ENCODE assay signal across 16 cellular contexts in genomic region chr7:116259156-116259555, GRCh38. TPM values are rescaled to one million over a fixed set of nuclear protein-coding genes. Genes with fewer than 3 reads are reported as not detected.
DNase-seq lines count a peak whose midpoint lies in the region; ATAC-seq and TF ChIP-seq lines count a peak whose summit lies in the region.
"Had no signal": no experiment of that assay in that cellular context is flagged by ENCODE, and none has a peak within 500 bp of the region (broad histone marks: within the 10 kb centered on the region; RNA-seq: fewer than 3 reads in every experiment).

No MANE protein-coding gene starts in this region.

- 67 to 70% methylated on average over 2 of the region's 2 CpGs for WGBS in thyroid gland, 2 donors

- intact Hi-C loops in MCF 10A (cut with micrococcal nuclease): loop anchor here (1.0 to 5.0 kb wide), 3 partner anchors 96 to 413 kb away; partner anchors contain the start of gene MET
- intact Hi-C loops in breast epithelium (cut with DNase I; ENCODE audit: low total_unique reads): no loop called here
- intact Hi-C loops in thyroid gland (cut with DNase I): loop anchor here (5.0 kb wide), 1 partner anchor 328 kb away; no protein-coding TSS in a partner anchor

- H3K9me3 ChIP-seq in breast epithelium (no peaks in the 10 kb centered on the region), thyroid gland (no peaks in the 10 kb centered on the region)
- H3K9me3 ChIP-seq: tibial artery had no signal

- no peaks in the 10 kb centered on the region for H3K27me3 ChIP-seq in breast epithelium
- H3K27me3 ChIP-seq in foreskin keratinocyte: no peaks in the 10 kb centered on the region
- no peaks in the 10 kb centered on the region for H3K27me3 ChIP-seq in thyroid gland
- H3K27me3 ChIP-seq: tibial artery had no signal

- H3K27ac Mint-ChIP-seq in MCF 10A (ENCODE audit: low read depth, unreplicated experiment): peak overlapping the region; percentile 96

- H3K9me3 Mint-ChIP-seq in MCF 10A (ENCODE audit: unreplicated experiment): peaks cover 10% of the 10 kb centered on the region
- H3K9me3 Mint-ChIP-seq: activated naive CD8-positive, alpha-beta T cell treated with anti-CD3 and anti-CD28 coated beads for 36 hours; activated T-cell treated with anti-CD3 and anti-CD28 coated beads, Interleukin-2, amount 50 U/mL, for 4 hours; CD4-positive, CD25-positive, alpha-beta regulatory T cell had no signal

- H3K27ac ChIP-seq in breast epithelium (no peak overlapping the region), foreskin keratinocyte (peak overlapping the region; percentile 26), thyroid gland (peak overlapping the region; percentile 11 to 79 (median 64))
- H3K27ac ChIP-seq: HL-60 had no signal

- H3K4me3 ChIP-seq in breast epithelium: no peak overlapping the region
- no peak overlapping the region for H3K4me3 ChIP-seq in thyroid gland (replicated peaks in 1 of 3)
- H3K4me3 ChIP-seq: tibial artery had no signal

- TSS peak; percentile 94 for BruUV-seq in MCF 10A (replicated peaks; lab: Mats Ljungman, UMichigan)

- H3K4me1 Mint-ChIP-seq in MCF 10A (ENCODE audit: insufficient read depth, unreplicated experiment): peaks cover 38% of the 10 kb centered on the region

- CTCF ChIA-PET in MCF 10A (lab: Yijun Ruan, JAX): interaction anchor here (0.6 to 6.1 kb wide), 56 partner anchors 9 to 551 kb away, joined by 3 to 108 read pairs (median 4); partner anchors contain the start of genes CAV1 and CAV2

- TF ChIP-seq POLR2A in breast epithelium (IDR thresholded peaks at IDR 0.05) (no peak), thyroid gland (IDR thresholded peaks at IDR 0.05) (no peak)

- DNase-seq in MCF 10A (ENCODE audit: unreplicated experiment) (peak; percentile 12), breast epithelium (ENCODE audit: low spot score in 2 of 2) (no peak), foreskin keratinocyte (peak in 1 of 2 donors; percentile 52), thyroid gland (no peak), NCI-H1930 (lab: John Stamatoyannopoulos, UW) (no peak), mucosa of gallbladder (ENCODE audit: low spot score) (no peak)
- DNase-seq: 8988T; activated naive CD8-positive, alpha-beta T cell treated with anti-CD3 and anti-CD28 coated beads for 36 hours; activated T-cell treated with anti-CD3 and anti-CD28 coated beads, Interleukin-2, amount 50 U/mL, for 4 hours; effector CD8-positive, alpha-beta T cell; NK-92 treated with Interleukin-12 subunit alpha and Interleukin-12 subunit beta, amount 100 ng/mL, for 24 hours; tibial artery had no signal

- POLR2A ChIA-PET in MCF 10A (lab: Yijun Ruan, JAX): interaction anchor here (0.6 to 5.9 kb wide), 50 partner anchors 9 to 539 kb away, joined by 3 to 128 read pairs (median 5); partner anchors contain the start of genes CAV1, CAV2 and TES

- H3K4me3 Mint-ChIP-seq in MCF 10A (ENCODE audit: unreplicated experiment): peak overlapping the region; percentile 31
- H3K4me3 Mint-ChIP-seq: activated naive CD8-positive, alpha-beta T cell treated with anti-CD3 and anti-CD28 coated beads for 36 hours; activated T-cell treated with anti-CD3 and anti-CD28 coated beads, Interleukin-2, amount 50 U/mL, for 4 hours; CD4-positive, CD25-positive, alpha-beta regulatory T cell had no signal

- TF ChIP-seq CTCF in MCF 10A (IDR thresholded peaks at IDR 0.05; ENCODE audit: unreplicated experiment) (no peak), breast epithelium (IDR thresholded peaks at IDR 0.05) (no peak), foreskin keratinocyte (conservative IDR thresholded peaks at IDR 0.05) (no peak), thyroid gland (IDR thresholded peaks at IDR 0.05) (no peak)

- ATAC-seq in SK-N-SH treated with all-trans-retinoic acid at 6 μM for 48 hours: peak; percentile 48
- peak; percentile 5 for ATAC-seq in foreskin keratinocyte
- no peak for ATAC-seq in HG02571 (IDR thresholded peaks at IDR 0.05; ENCODE audit: unreplicated experiment)

- H3K36me3 ChIP-seq in breast epithelium (no peaks in the 10 kb centered on the region), thyroid gland (no peaks in the 10 kb centered on the region)

- H3K27me3 Mint-ChIP-seq in MCF 10A (ENCODE audit: insufficient read depth, unreplicated experiment): no peaks in the 10 kb centered on the region
- H3K27me3 Mint-ChIP-seq: activated naive CD8-positive, alpha-beta T cell treated with anti-CD3 and anti-CD28 coated beads for 36 hours had no signal

- peaks cover 66% of the 10 kb centered on the region for H3K36me3 Mint-ChIP-seq in MCF 10A (ENCODE audit: insufficient read depth, unreplicated experiment)

- H3K4me1 ChIP-seq in breast epithelium (no peaks in the 10 kb centered on the region), foreskin keratinocyte (peaks cover 24% of the 10 kb centered on the region), thyroid gland (peaks cover 18 to 24% of the 10 kb centered on the region in 2 donors)

TF ChIP-seq in SK-N-SH treated with all-trans-retinoic acid at 6 μM for 48 hours, 23 proteins besides CTCF, POLR2A, EP300 and RAD21:
- TF ChIP-seq GLIS3 (CRISPR knock-in tag; IDR thresholded peaks at IDR 0.05): no peak
- TF ChIP-seq ESRRG (CRISPR knock-in tag; IDR thresholded peaks at IDR 0.05): no peak

RNA-seq across cellular contexts. Expression of gene TES, which starts 48.8 kb away (rescaled TPM):
- total RNA-seq in MCF 10A (2022): 150 and 162 TPM in 2 replicates
- 100 to 1,000 TPM in 1 of 3 donors, 10 to 100 TPM in 2; 29.0 to 146 (median 88.5) TPM for total RNA-seq in breast epithelium
- 115 and 130 TPM in 2 replicates for total RNA-seq in foreskin keratinocyte
- polyA plus RNA-seq in foreskin keratinocyte: 53.6 and 55.3 TPM in 2 replicates
- total RNA-seq in thyroid gland: 100 to 1,000 TPM; 148 to 177 (median 158) TPM
- total RNA-seq in mucosa of gallbladder: 96.7 TPM

Comparison
In these comparisons a context has a peak if more than half of its experiments do, and no peak if none do; other contexts are left out.
1. H3K27ac ChIP-seq: peak in foreskin keratinocyte (single experiment) and thyroid gland (3 of 3); none in breast epithelium (0 of 2).